ENCODE assay signal across 13 cellular contexts in genomic region chr3:41933154-41933676, GRCh38. TPM values are rescaled to one million over a fixed set of nuclear protein-coding genes. Genes with fewer than 3 reads are reported as not detected.
A peak's percentile ranks its signal among the peaks of the same experiment; 100 is the strongest.
DNase-seq lines count a peak whose midpoint lies in the region; ATAC-seq, FAIRE-seq and TF ChIP-seq lines count a peak whose summit lies in the region.
"Had no signal": no experiment of that assay in that cellular context is flagged by ENCODE, and none has a peak within 500 bp of the region (broad histone marks: within the 10 kb centered on the region; RNA-seq: fewer than 3 reads in every experiment).

No MANE protein-coding gene starts in this region.

- CTCF ChIA-PET in BJ (lab: Yijun Ruan, JAX): interaction anchor here (1.3 kb wide), 1 partner anchor 11 kb away, joined by 4 read pairs; no protein-coding TSS in a partner anchor
- CTCF ChIA-PET in endothelial cell of umbilical vein (lab: Charles Lee): interaction anchor here (0.7 kb wide), 1 partner anchor 258 kb away, joined by 3 read pairs; no protein-coding TSS in a partner anchor

- dilution Hi-C loops in endothelial cell of umbilical vein (cut with MboI; ENCODE audit: extremely low pct_ligation_motif_present, low sequenced_read_pairs): no loop called here

- H3K9me1 ChIP-seq in endothelial cell of umbilical vein (replicated peaks; ENCODE audit: control insufficient read depth, extremely low read depth, insufficient read depth, low read length): no peaks in the 10 kb centered on the region

- H3K4me1 ChIP-seq in endothelial cell of umbilical vein (ENCODE audit: control insufficient read depth, extremely low read depth, insufficient read depth, low read length): no peaks in the 10 kb centered on the region

- no peaks in the 10 kb centered on the region for H3K9me3 ChIP-seq in MG63
- H3K9me3 ChIP-seq in endothelial cell of umbilical vein (replicated peaks; ENCODE audit: control insufficient read depth, insufficient read depth, low read length): no peaks in the 10 kb centered on the region

- no peaks in the 10 kb centered on the region for H3K36me3 ChIP-seq in BJ (ENCODE audit: control insufficient read depth, insufficient read depth, low read length)
- no peaks in the 10 kb centered on the region for H3K36me3 ChIP-seq in MG63
- H3K36me3 ChIP-seq in endothelial cell of umbilical vein (ENCODE audit: control insufficient read depth in 2 of 2, extremely low read depth in 1 of 2, insufficient read depth in 2 of 2, low read length in 2 of 2): no peaks in the 10 kb centered on the region

- DNase-seq in BJ (ENCODE audit: low read depth): peak; percentile 56
- peak; percentile 77 for DNase-seq in MG63
- DNase-seq in endothelial cell of umbilical vein (ENCODE audit: low read depth, low spot score): peak; percentile 21
- no peak for DNase-seq in omental fat pad (ENCODE audit: low spot score)
- no peak for DNase-seq in NCI-H2107 treated with DMSO at 0.1 percent for 48 hours (lab: John Stamatoyannopoulos, UW; ENCODE audit: unreplicated experiment)
- DNase-seq: CD8-positive, alpha-beta T cell; NCI-H1694; OCI-M1 had no signal

- no peaks in the 10 kb centered on the region for H3K79me2 ChIP-seq in endothelial cell of umbilical vein (ENCODE audit: control insufficient read depth, insufficient read depth, low read length)

- POLR2A ChIA-PET in BJ (lab: Charles Lee): interaction anchor here (0.7 kb wide), 1 partner anchor 716 kb away, joined by 9 read pairs; no protein-coding TSS in a partner anchor
- POLR2A ChIA-PET in endothelial cell of umbilical vein (lab: Charles Lee): no interaction called here

- ATAC-seq in omental fat pad (ENCODE audit: low FRiP score): peak; percentile 28
- no peak for ATAC-seq in GM21528 (IDR thresholded peaks at IDR 0.05; ENCODE audit: low FRiP score, unreplicated experiment)
- no peak for ATAC-seq in GM21360 (IDR thresholded peaks at IDR 0.05; ENCODE audit: unreplicated experiment)
- ATAC-seq in GM21576 (IDR thresholded peaks at IDR 0.05; ENCODE audit: unreplicated experiment): no peak
- ATAC-seq: CD8-positive, alpha-beta T cell had no signal

- no peak overlapping the region for H2AFZ ChIP-seq in endothelial cell of umbilical vein (ENCODE audit: low read depth, low read length)

- TF ChIP-seq POLR2A in endothelial cell of umbilical vein (IDR thresholded peaks at IDR 0.05; ENCODE audit: low read depth, low read length): no peak

- H3K4me3 ChIP-seq in BJ (ENCODE audit: low read depth, low read length) (no peak overlapping the region), MG63 (no peak overlapping the region), endothelial cell of umbilical vein (replicated peaks in 1 of 3; ENCODE audit: insufficient read depth in 1 of 3, low read depth in 1 of 3, low read length in 3 of 3) (no peak overlapping the region)
- H3K4me3 ChIP-seq: lung had no signal

- H3K4me2 ChIP-seq in endothelial cell of umbilical vein (ENCODE audit: insufficient read depth, low read length): no peak overlapping the region

- no peak overlapping the region for H3K9ac ChIP-seq in endothelial cell of umbilical vein (replicated peaks; ENCODE audit: extremely low read depth, insufficient read depth, low read length)

- H4K20me1 ChIP-seq in endothelial cell of umbilical vein (replicated peaks; ENCODE audit: control insufficient read depth, extremely low read depth, insufficient read depth, low read length): no peaks in the 10 kb centered on the region

- no peak for FAIRE-seq in endothelial cell of umbilical vein (lab: Jason Lieb, UNC)

- intact Hi-C loops in endothelial cell of umbilical vein (cut with micrococcal nuclease): no loop called here

- BruUV-seq in endothelial cell of umbilical vein (replicated peaks; lab: Mats Ljungman, UMichigan): no TSS peak

- H3K27me3 ChIP-seq in BJ (ENCODE audit: control insufficient read depth, insufficient read depth, low read length) (no peaks in the 10 kb centered on the region), MG63 (no peaks in the 10 kb centered on the region), endothelial cell of umbilical vein (ENCODE audit: control insufficient read depth in 2 of 2, insufficient read depth in 2 of 2, low read length in 2 of 2) (no peaks in the 10 kb centered on the region)

- H3K27ac ChIP-seq in endothelial cell of umbilical vein (ENCODE audit: insufficient read depth, low read depth, low read length): no peak overlapping the region
- H3K27ac ChIP-seq: HL-60 had no signal

- TF ChIP-seq CTCF in BJ (IDR thresholded peaks at IDR 0.05; ENCODE audit: insufficient read depth, low read depth, low read length): no peak
- no peak for TF ChIP-seq CTCF in endothelial cell of umbilical vein (IDR thresholded peaks at IDR 0.05; ENCODE audit: extremely low read depth in 1 of 2, insufficient read depth in 1 of 2, low read depth in 1 of 2, low read length in 2 of 2)
- no peak for TF ChIP-seq CTCF in omental fat pad (IDR thresholded peaks at IDR 0.05)

TF ChIP-seq in endothelial cell of umbilical vein, 7 proteins besides CTCF, POLR2A, EP300 and RAD21:
- TF ChIP-seq MAX (IDR thresholded peaks at IDR 0.05; ENCODE audit: insufficient read depth, insufficient read length) (no peak), GATA2 (IDR thresholded peaks at IDR 0.05; ENCODE audit: insufficient read depth, insufficient read length, low read depth, low read length) (no peak), POLR2AphosphoS5 (IDR thresholded peaks at IDR 0.05; ENCODE audit: insufficient read depth, low read depth, low read length) (no peak), EZH2 (IDR thresholded peaks at IDR 0.05; ENCODE audit: borderline replicate concordance, low read depth, low read length, severe bottlenecking) (no peak), MYC (IDR thresholded peaks at IDR 0.05; ENCODE audit: low read depth, low read length) (no peak), FOS (IDR thresholded peaks at IDR 0.05; ENCODE audit: borderline replicate concordance, insufficient read depth, low read length) (no peak), JUN (IDR thresholded peaks at IDR 0.05; ENCODE audit: borderline replicate concordance, insufficient read depth, insufficient read length, low read depth) (no peak)

RNA-seq across cellular contexts. Expression of gene ULK4, which starts 28.7 kb away (rescaled TPM):
- polyA plus RNA-seq in BJ (2011; rRNA removed) (1.6 and 2.7 TPM in 2 replicates), endothelial cell of umbilical vein (1.9 and 3.3 TPM in 2 replicates)
- polyA minus RNA-seq in BJ (2011; rRNA and poly(A)+ RNA removed): 5.9 and 9.3 TPM in 2 replicates
- total RNA-seq in MG63 (2014; rRNA removed; shearing (Covaris generic); ENCODE audit: low replicate concordance): 0.79 and 3.6 TPM in 2 replicates
- total RNA-seq in endothelial cell of umbilical vein (13.1 and 16.0 TPM in 2 replicates), omental fat pad (10 to 100 TPM; 15.8 to 20.6 (median 16.3) TPM)
- 3.1 and 3.5 TPM in 2 replicates for polyA plus RNA-seq in endothelial cell of umbilical vein (2011; cell fraction: cytosol; rRNA removed)
- 9.9 and 15.0 TPM in 2 replicates for polyA plus RNA-seq in endothelial cell of umbilical vein (2011; cell fraction: nucleus; rRNA removed)
- 6.5 and 7.7 TPM in 2 replicates for polyA plus RNA-seq in endothelial cell of umbilical vein (2012)
- polyA minus RNA-seq in endothelial cell of umbilical vein: 15.1 and 19.8 TPM in 2 replicates
- 4.6 TPM for polyA minus RNA-seq in endothelial cell of umbilical vein (2011; cell fraction: cytosol; rRNA and poly(A)+ RNA removed)
- 51.2 and 70.5 TPM in 2 replicates for polyA minus RNA-seq in endothelial cell of umbilical vein (2011; cell fraction: nucleus; rRNA and poly(A)+ RNA removed)

Comparison
In these comparisons a context has a peak if more than half of its experiments do, and no peak if none do; other contexts are left out.
1. DNase-seq: peak in BJ (single experiment), MG63 (single experiment) and endothelial cell of umbilical vein (single experiment); none in omental fat pad (single experiment) and NCI-H2107 treated with DMSO at 0.1 percent for 48 hours (single experiment).